1 cellular context compared by ENCODE assay signal in the genomic region with DNA sequence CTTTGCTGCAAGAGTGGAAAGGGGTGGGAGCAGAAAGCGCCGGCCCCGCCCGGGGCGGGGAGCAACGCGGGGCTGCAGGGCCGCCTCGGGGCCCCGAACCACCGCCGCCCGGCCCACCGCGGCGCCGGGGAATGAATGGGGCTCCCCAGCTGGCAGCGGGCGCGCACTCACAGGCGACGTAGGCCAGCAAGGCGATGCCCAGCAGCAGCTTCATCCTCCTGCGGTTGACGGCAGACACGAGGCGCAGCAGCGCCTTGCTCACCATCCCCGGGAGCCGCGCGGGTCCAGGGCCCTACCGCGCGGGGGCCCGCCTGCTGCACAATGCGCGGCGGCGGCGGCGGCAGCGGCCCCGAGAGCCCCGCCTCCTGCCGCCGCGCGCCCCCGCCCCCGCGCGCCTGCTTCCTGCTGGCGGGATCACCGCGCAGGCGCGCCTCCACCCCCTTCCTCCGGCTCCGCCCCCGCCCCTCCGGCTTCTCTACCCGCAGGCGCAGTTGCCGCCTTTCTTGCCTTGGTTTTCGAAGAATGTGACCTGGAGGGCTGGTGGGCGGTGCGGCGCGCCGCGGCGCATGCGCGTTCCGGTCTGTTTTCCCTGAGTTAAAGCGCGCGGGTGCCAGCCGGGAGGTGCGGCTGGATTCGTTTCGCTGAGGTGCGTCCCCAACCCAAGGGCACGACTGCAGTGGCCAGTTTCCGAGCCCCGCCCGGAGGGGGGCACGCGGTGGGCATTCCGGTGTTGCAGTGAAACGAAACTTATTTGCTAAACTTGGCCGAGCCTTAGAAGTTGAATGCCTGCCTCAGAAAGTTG.
A peak's percentile ranks its signal among the peaks of the same experiment; 100 is the strongest.
TF ChIP-seq lines count a peak whose summit lies in the region.

A gene (minus strand): TSS at position 325 of the 802 bp plus-strand sequence. CDS start 60 bp downstream, at position 265.

TF ChIP-seq in GM12878, 131 proteins besides CTCF, POLR2A, EP300 and RAD21 (continued from another document):
- TF ChIP-seq MYC (IDR thresholded peaks at IDR 0.05; ENCODE audit: insufficient read depth, insufficient read length, insufficient replicate concordance, low read length, severe bottlenecking) = peak; percentile 36
- TF ChIP-seq ATF7 (IDR thresholded peaks at IDR 0.05; ENCODE audit: low read depth) = no peak
- peak; percentile 42; the same call in 1 of the 2 replicates for TF ChIP-seq RB1 (IDR thresholded peaks at IDR 0.05; ENCODE audit: borderline replicate concordance)
- TF ChIP-seq HDGF (IDR thresholded peaks at IDR 0.05) = peak; percentile 67; the same call in 1 of the 2 replicates
- 0 out of 2 replicates have a peak, but pooled peaks have one; percentile 48 for TF ChIP-seq CBFB (IDR thresholded peaks at IDR 0.05; ENCODE audit: low read depth)
- TF ChIP-seq YY1 (IDR thresholded peaks at IDR 0.05; ENCODE audit: low read depth, low read length) = peak; percentile 4; the same call in 1 of the 2 replicates
- 0 out of 2 replicates have a peak, but pooled peaks have one; percentile 53 for TF ChIP-seq ZNF24 (IDR thresholded peaks at IDR 0.05)
- TF ChIP-seq, protein P1, sequence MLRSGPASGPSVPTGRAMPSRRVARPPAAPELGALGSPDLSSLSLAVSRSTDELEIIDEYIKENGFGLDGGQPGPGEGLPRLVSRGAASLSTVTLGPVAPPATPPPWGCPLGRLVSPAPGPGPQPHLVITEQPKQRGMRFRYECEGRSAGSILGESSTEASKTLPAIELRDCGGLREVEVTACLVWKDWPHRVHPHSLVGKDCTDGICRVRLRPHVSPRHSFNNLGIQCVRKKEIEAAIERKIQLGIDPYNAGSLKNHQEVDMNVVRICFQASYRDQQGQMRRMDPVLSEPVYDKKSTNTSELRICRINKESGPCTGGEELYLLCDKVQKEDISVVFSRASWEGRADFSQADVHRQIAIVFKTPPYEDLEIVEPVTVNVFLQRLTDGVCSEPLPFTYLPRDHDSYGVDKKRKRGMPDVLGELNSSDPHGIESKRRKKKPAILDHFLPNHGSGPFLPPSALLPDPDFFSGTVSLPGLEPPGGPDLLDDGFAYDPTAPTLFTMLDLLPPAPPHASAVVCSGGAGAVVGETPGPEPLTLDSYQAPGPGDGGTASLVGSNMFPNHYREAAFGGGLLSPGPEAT (IDR thresholded peaks at IDR 0.05; ENCODE audit: low read depth) = peak; percentile 47
- TF ChIP-seq TAF1 (IDR thresholded peaks at IDR 0.05; ENCODE audit: borderline replicate concordance, low read depth, low read length) = peak; percentile 77; the same call in 1 of the 2 replicates
- TF ChIP-seq ASH2L (IDR thresholded peaks at IDR 0.05; ENCODE audit: borderline replicate concordance, low read depth) = peak; percentile 53; the same call in 1 of the 2 replicates
- TF ChIP-seq, protein P2, sequence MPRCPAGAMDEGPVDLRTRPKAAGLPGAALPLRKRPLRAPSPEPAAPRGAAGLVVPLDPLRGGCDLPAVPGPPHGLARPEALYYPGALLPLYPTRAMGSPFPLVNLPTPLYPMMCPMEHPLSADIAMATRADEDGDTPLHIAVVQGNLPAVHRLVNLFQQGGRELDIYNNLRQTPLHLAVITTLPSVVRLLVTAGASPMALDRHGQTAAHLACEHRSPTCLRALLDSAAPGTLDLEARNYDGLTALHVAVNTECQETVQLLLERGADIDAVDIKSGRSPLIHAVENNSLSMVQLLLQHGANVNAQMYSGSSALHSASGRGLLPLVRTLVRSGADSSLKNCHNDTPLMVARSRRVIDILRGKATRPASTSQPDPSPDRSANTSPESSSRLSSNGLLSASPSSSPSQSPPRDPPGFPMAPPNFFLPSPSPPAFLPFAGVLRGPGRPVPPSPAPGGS (IDR thresholded peaks at IDR 0.05; ENCODE audit: borderline replicate concordance, insufficient read depth, low read depth, low read length, poor library complexity, severe bottlenecking) = peak; percentile 8
- TF ChIP-seq KDM1A (IDR thresholded peaks at IDR 0.05; ENCODE audit: borderline replicate concordance) = no peak
- peak in 1 of 2 experiments; percentile 71; a peak in 3 of 4 replicates for TF ChIP-seq BHLHE40 (IDR thresholded peaks at IDR 0.05; ENCODE audit: borderline replicate concordance in 1 of 2, low read depth in 2 of 2, low read length in 1 of 2)
- TF ChIP-seq EED (IDR thresholded peaks at IDR 0.05; ENCODE audit: low read depth) = 0 out of 2 replicates have a peak, but pooled peaks have one; percentile 24
- peak in 1 of 2 experiments; percentile 15; a peak in 2 of 4 replicates for TF ChIP-seq IKZF2 (IDR thresholded peaks at IDR 0.05)
- TF ChIP-seq, protein P3, sequence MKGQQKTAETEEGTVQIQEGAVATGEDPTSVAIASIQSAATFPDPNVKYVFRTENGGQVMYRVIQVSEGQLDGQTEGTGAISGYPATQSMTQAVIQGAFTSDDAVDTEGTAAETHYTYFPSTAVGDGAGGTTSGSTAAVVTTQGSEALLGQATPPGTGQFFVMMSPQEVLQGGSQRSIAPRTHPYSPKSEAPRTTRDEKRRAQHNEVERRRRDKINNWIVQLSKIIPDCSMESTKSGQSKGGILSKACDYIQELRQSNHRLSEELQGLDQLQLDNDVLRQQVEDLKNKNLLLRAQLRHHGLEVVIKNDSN (IDR thresholded peaks at IDR 0.05; ENCODE audit: borderline replicate concordance, extremely low read length, insufficient read depth, low read depth, low read length) = no peak
- TF ChIP-seq NBN (IDR thresholded peaks at IDR 0.05) = no peak
- TF ChIP-seq BACH1 (IDR thresholded peaks at IDR 0.05; ENCODE audit: borderline replicate concordance) = peak; percentile 74
- peak; percentile 63; the same call in 1 of the 2 replicates for TF ChIP-seq MXI1 (IDR thresholded peaks at IDR 0.05; ENCODE audit: low read depth, low read length)
- TF ChIP-seq PML (IDR thresholded peaks at IDR 0.05; ENCODE audit: low read length) = no peak; the same call in 1 of the 2 replicates
- TF ChIP-seq TCF12 (IDR thresholded peaks at IDR 0.05; ENCODE audit: low read depth, low read length) = 0 out of 2 replicates have a peak, but pooled peaks have one; percentile 28
- TF ChIP-seq NFXL1 (IDR thresholded peaks at IDR 0.05; ENCODE audit: borderline replicate concordance) = 0 out of 2 replicates have a peak, but pooled peaks have one; percentile 23
- peak; percentile 24 for TF ChIP-seq GATAD2B (conservative IDR thresholded peaks at IDR 0.05; ENCODE audit: low read depth)
- TF ChIP-seq TCF3 (IDR thresholded peaks at IDR 0.05; ENCODE audit: borderline replicate concordance, insufficient read depth, low read depth, low read length) = 0 out of 2 replicates have a peak, but pooled peaks have one; percentile 36
- TF ChIP-seq SP1 (IDR thresholded peaks at IDR 0.05; ENCODE audit: low read depth, low read length) = peak; percentile 5
- TF ChIP-seq IKZF1 (conservative IDR thresholded peaks at IDR 0.05) = peak; percentile 61
- 0 out of 2 replicates have a peak, but pooled peaks have one; percentile 36 for TF ChIP-seq CBX5 (IDR thresholded peaks at IDR 0.05; ENCODE audit: low read depth)
- TF ChIP-seq LARP7 (IDR thresholded peaks at IDR 0.05) = peak; percentile 85; the same call in 1 of the 2 replicates
- TF ChIP-seq ZNF217 (IDR thresholded peaks at IDR 0.05) = peak; percentile 80; the same call in 1 of the 2 replicates
- TF ChIP-seq, protein P4, sequence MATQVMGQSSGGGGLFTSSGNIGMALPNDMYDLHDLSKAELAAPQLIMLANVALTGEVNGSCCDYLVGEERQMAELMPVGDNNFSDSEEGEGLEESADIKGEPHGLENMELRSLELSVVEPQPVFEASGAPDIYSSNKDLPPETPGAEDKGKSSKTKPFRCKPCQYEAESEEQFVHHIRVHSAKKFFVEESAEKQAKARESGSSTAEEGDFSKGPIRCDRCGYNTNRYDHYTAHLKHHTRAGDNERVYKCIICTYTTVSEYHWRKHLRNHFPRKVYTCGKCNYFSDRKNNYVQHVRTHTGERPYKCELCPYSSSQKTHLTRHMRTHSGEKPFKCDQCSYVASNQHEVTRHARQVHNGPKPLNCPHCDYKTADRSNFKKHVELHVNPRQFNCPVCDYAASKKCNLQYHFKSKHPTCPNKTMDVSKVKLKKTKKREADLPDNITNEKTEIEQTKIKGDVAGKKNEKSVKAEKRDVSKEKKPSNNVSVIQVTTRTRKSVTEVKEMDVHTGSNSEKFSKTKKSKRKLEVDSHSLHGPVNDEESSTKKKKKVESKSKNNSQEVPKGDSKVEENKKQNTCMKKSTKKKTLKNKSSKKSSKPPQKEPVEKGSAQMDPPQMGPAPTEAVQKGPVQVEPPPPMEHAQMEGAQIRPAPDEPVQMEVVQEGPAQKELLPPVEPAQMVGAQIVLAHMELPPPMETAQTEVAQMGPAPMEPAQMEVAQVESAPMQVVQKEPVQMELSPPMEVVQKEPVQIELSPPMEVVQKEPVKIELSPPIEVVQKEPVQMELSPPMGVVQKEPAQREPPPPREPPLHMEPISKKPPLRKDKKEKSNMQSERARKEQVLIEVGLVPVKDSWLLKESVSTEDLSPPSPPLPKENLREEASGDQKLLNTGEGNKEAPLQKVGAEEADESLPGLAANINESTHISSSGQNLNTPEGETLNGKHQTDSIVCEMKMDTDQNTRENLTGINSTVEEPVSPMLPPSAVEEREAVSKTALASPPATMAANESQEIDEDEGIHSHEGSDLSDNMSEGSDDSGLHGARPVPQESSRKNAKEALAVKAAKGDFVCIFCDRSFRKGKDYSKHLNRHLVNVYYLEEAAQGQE (IDR thresholded peaks at IDR 0.05; ENCODE audit: low read depth, low read length) = 0 out of 2 replicates have a peak, but pooled peaks have one; percentile 29
- no peak for TF ChIP-seq SMARCA5 (IDR thresholded peaks at IDR 0.05)
- TF ChIP-seq, protein P5, sequence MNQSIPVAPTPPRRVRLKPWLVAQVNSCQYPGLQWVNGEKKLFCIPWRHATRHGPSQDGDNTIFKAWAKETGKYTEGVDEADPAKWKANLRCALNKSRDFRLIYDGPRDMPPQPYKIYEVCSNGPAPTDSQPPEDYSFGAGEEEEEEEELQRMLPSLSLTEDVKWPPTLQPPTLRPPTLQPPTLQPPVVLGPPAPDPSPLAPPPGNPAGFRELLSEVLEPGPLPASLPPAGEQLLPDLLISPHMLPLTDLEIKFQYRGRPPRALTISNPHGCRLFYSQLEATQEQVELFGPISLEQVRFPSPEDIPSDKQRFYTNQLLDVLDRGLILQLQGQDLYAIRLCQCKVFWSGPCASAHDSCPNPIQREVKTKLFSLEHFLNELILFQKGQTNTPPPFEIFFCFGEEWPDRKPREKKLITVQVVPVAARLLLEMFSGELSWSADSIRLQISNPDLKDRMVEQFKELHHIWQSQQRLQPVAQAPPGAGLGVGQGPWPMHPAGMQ (IDR thresholded peaks at IDR 0.05; ENCODE audit: borderline replicate concordance) = no peak
- TF ChIP-seq, protein P6, sequence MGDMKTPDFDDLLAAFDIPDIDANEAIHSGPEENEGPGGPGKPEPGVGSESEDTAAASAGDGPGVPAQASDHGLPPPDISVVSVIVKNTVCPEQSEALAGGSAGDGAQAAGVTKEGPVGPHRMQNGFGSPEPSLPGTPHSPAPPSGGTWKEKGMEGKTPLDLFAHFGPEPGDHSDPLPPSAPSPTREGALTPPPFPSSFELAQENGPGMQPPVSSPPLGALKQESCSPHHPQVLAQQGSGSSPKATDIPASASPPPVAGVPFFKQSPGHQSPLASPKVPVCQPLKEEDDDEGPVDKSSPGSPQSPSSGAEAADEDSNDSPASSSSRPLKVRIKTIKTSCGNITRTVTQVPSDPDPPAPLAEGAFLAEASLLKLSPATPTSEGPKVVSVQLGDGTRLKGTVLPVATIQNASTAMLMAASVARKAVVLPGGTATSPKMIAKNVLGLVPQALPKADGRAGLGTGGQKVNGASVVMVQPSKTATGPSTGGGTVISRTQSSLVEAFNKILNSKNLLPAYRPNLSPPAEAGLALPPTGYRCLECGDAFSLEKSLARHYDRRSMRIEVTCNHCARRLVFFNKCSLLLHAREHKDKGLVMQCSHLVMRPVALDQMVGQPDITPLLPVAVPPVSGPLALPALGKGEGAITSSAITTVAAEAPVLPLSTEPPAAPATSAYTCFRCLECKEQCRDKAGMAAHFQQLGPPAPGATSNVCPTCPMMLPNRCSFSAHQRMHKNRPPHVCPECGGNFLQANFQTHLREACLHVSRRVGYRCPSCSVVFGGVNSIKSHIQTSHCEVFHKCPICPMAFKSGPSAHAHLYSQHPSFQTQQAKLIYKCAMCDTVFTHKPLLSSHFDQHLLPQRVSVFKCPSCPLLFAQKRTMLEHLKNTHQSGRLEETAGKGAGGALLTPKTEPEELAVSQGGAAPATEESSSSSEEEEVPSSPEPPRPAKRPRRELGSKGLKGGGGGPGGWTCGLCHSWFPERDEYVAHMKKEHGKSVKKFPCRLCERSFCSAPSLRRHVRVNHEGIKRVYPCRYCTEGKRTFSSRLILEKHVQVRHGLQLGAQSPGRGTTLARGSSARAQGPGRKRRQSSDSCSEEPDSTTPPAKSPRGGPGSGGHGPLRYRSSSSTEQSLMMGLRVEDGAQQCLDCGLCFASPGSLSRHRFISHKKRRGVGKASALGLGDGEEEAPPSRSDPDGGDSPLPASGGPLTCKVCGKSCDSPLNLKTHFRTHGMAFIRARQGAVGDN (IDR thresholded peaks at IDR 0.05) = peak; percentile 66
- peak in 1 of 2 experiments; percentile 96; a peak in 2 of 3 replicates for TF ChIP-seq EGR1 (IDR thresholded peaks at IDR 0.05; ENCODE audit: borderline replicate concordance in 1 of 2, low read depth in 2 of 2, low read length in 2 of 2)
- TF ChIP-seq, protein P7, sequence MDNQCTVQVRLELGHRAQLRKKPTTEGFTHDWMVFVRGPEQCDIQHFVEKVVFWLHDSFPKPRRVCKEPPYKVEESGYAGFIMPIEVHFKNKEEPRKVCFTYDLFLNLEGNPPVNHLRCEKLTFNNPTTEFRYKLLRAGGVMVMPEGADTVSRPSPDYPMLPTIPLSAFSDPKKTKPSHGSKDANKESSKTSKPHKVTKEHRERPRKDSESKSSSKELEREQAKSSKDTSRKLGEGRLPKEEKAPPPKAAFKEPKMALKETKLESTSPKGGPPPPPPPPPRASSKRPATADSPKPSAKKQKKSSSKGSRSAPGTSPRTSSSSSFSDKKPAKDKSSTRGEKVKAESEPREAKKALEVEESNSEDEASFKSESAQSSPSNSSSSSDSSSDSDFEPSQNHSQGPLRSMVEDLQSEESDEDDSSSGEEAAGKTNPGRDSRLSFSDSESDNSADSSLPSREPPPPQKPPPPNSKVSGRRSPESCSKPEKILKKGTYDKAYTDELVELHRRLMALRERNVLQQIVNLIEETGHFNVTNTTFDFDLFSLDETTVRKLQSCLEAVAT (IDR thresholded peaks at IDR 0.05) = 0 out of 2 replicates have a peak, but pooled peaks have one; percentile 20
